Comparison of ENCODE assay signal across 11 cellular contexts in the genomic region with DNA sequence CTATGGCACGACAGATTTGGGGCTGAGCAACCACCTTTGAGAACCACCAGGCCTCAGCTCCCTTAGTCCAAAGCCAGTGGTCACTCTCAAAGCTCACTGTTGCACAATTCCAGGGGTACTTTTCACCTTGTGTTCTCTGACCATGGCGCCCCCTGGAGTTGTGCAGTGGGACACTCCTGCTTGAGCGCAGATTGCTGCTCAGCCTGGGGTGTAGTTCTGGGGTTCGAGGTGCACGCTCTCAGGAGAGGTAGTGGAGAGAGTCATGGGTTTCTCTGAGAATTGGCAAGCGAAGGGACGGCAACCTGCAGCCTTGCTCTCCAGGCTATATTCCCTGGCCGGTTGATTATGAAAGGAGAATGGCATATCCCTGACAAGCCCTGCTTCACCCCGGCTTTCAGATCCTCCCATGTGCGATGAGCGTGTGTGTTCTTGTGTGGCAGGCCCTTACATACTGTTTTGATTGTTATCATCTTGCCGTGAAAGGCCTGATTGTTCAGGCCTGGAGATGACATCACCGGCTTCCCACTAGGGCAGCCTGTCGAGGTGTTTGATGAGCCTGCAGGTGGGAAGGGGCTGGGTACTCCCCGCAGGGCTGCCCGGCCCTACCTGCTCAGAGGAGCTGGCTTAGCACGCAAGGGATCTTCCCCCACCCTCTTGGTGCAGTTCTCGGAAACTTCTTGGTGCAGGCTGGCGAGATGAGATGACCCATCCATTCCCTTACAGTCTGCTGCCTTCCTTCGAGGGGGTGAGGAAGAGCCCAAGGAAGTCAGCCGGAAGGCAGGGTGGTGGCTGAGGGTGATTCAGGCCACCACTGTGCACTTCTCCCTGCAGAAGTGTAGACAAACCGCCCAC.
DNase-seq lines count a peak whose midpoint lies in the region; ATAC-seq and TF ChIP-seq lines count a peak whose summit lies in the region.
"Had no signal": no experiment of that assay in that cellular context is flagged by ENCODE, and none has a peak within 500 bp of the region (broad histone marks: within the 10 kb centered on the region; RNA-seq: fewer than 3 reads in every experiment).

No MANE protein-coding gene starts in this region.

- no peaks in the 10 kb centered on the region for H3K4me1 Mint-ChIP-seq in activated T-helper 17 cell treated with anti-CD3 and anti-CD28 coated beads, Interleukin-2, amount 50 U/mL, for 72 hours

- ATAC-seq in esophagus mucosa (peak; percentile 94), HG03135 (IDR thresholded peaks at IDR 0.05; ENCODE audit: unreplicated experiment) (no peak)
- no peak for ATAC-seq in activated T-helper 17 cell treated with anti-CD3 and anti-CD28 coated beads, Interleukin-2, amount 50 U/mL, for 72 hours (replicated peaks)

- H3K36me3 ChIP-seq in H7 (replicated peaks; ENCODE audit: control insufficient read depth, insufficient read depth, low read length) = no peaks in the 10 kb centered on the region
- H3K36me3 ChIP-seq: transverse colon had no signal

- H3K27me3 Mint-ChIP-seq in activated T-helper 17 cell treated with anti-CD3 and anti-CD28 coated beads, Interleukin-2, amount 50 U/mL, for 72 hours = no peaks in the 10 kb centered on the region

- no peak overlapping the region for H3K4me3 Mint-ChIP-seq in activated T-helper 17 cell treated with anti-CD3 and anti-CD28 coated beads, Interleukin-2, amount 50 U/mL, for 72 hours

- no peak overlapping the region for H3K4me3 ChIP-seq in H7 (ENCODE audit: insufficient read depth, low read depth, low read length)
- H3K4me3 ChIP-seq in retinal pigment epithelial cell (ENCODE audit: low read length) = no peak overlapping the region
- H3K4me3 ChIP-seq: transverse colon had no signal

- H3K9me3 Mint-ChIP-seq in activated T-helper 17 cell treated with anti-CD3 and anti-CD28 coated beads, Interleukin-2, amount 50 U/mL, for 72 hours = no peaks in the 10 kb centered on the region

- no peaks in the 10 kb centered on the region for H3K36me3 Mint-ChIP-seq in activated T-helper 17 cell treated with anti-CD3 and anti-CD28 coated beads, Interleukin-2, amount 50 U/mL, for 72 hours (ENCODE audit: low read depth)

- peak; percentile 37 for TF ChIP-seq CTCF in retinal pigment epithelial cell (conservative IDR thresholded peaks at IDR 0.05; ENCODE audit: low read depth, low read length)

- H3K27me3 ChIP-seq in H7 (ENCODE audit: control insufficient read depth, insufficient read depth, low read length) = no peaks in the 10 kb centered on the region; the same call in 1 of the 2 replicates
- H3K27me3 ChIP-seq: transverse colon had no signal

- DNase-seq in H7 (peak; percentile 39), NCI-H510A (lab: John Stamatoyannopoulos, UW) (peak; percentile 76), retinal pigment epithelial cell (ENCODE audit: low read depth) (no peak), NCI-H1694 (lab: John Stamatoyannopoulos, UW) (no peak)
- DNase-seq in activated T-cell treated with anti-CD3 and anti-CD28 coated beads, Interleukin-2, amount 50 U/mL, for 1 hour = no peak
- DNase-seq: activated CD4-positive, alpha-beta T cell treated with anti-CD3 and anti-CD28 coated beads for 4 hours; central memory CD4-positive, alpha-beta T cell; transverse colon had no signal

- no peak overlapping the region for H3K27ac Mint-ChIP-seq in activated T-helper 17 cell treated with anti-CD3 and anti-CD28 coated beads, Interleukin-2, amount 50 U/mL, for 72 hours

Comparison
In these comparisons a context has a peak if more than half of its experiments do, and no peak if none do; other contexts are left out.
1. DNase-seq: peak in H7 (single experiment) and NCI-H510A (single experiment); none in retinal pigment epithelial cell (single experiment), activated T-cell treated with anti-CD3 and anti-CD28 coated beads, Interleukin-2, amount 50 U/mL, for 1 hour (single experiment) and NCI-H1694 (single experiment).